29 cellular contexts compared by ENCODE assay signal in genomic region chr2:46026431-46026830, GRCh38.
"Had no signal": no experiment of that assay in that cellular context is flagged by ENCODE, and none has a peak within 500 bp of the region (broad histone marks: within the 10 kb centered on the region; RNA-seq: fewer than 3 reads in every experiment).

No MANE protein-coding gene starts in this region.

- H3K27me3 ChIP-seq: ascending aorta, cardiac muscle cell had no signal

- ATAC-seq: activated CD8-positive, alpha-beta T cell treated with anti-CD3 and anti-CD28 coated beads for 36 hours; activated naive CD8-positive, alpha-beta T cell treated with anti-CD3 and anti-CD28 coated beads, Interleukin-2, amount 50 U/mL, for 24 hours; activated T-cell treated with anti-CD3 and anti-CD28 coated beads, Interleukin-2, amount 50 U/mL, for 4 hours; activated T-cell treated with anti-CD3 and anti-CD28 coated beads, Interleukin-2, amount 50 U/mL, for 72 hours had no signal

- H3K9me3 ChIP-seq: ascending aorta had no signal

- H3K36me3 ChIP-seq: ascending aorta, cardiac muscle cell had no signal

- H3K27ac ChIP-seq: ascending aorta, cardiac muscle cell had no signal

- FAIRE-seq: bronchial epithelial cell, colon, TTC549 had no signal

- DNase-seq: activated B cell treated with CpG ODN at 0.5 μM for 24 hours; activated CD4-positive, alpha-beta memory T cell treated with anti-CD3 and anti-CD28 coated beads for 36 hours; activated CD4-positive, alpha-beta T cell treated with anti-CD3 and anti-CD28 coated beads for 4 hours; activated CD4-positive, alpha-beta T cell treated with anti-CD3 and anti-CD28 coated beads, Interleukin-2, amount 10 ng/mL, durations not matched to agents 24 days and 14 days; activated CD4-positive, alpha-beta T cell treated with anti-CD3 and anti-CD28 coated beads, Interleukin-2, amount 50 U/mL, for 1 hour; activated CD4-positive, alpha-beta T cell treated with anti-CD3 and anti-CD28 coated beads, Interleukin-2, amount 50 U/mL, for 4 hours; activated CD4-positive, CD25-positive, alpha-beta regulatory T cell treated with anti-CD3 and anti-CD28 coated beads, Interleukin-2, amount 50 U/mL, for 72 hours; activated CD8-positive, alpha-beta memory T cell treated with anti-CD3 and anti-CD28 coated beads, Interleukin-2, amount 50 U/mL, for 4 hours; activated CD8-positive, alpha-beta T cell treated with anti-CD3 and anti-CD28 coated beads for 36 hours; activated effector memory CD4-positive, alpha-beta T cell treated with Interleukin-2 at 50 U/mL for 16 hours; activated gamma-delta T cell; activated naive CD4-positive, alpha-beta T cell treated with anti-CD3 and anti-CD28 coated beads, Interleukin-2, amount 10 ng/mL, durations not matched to agents 7 days and 5 days; activated naive CD4-positive, alpha-beta T cell treated with Interleukin-2 at 50 U/mL for 16 hours; activated naive CD8-positive, alpha-beta T cell treated with anti-CD3 and anti-CD28 coated beads, Interleukin-2, amount 10 ng/mL, durations not matched to agents 7 days and 5 days; activated naive CD8-positive, alpha-beta T cell treated with anti-CD3 and anti-CD28 coated beads, Interleukin-2, amount 50 U/mL, for 24 hours; activated T-cell treated with anti-CD3 and anti-CD28 coated beads for 4 hours; activated T-cell treated with anti-CD3 and anti-CD28 coated beads, Interleukin-2, amount 50 U/mL, for 1 hour; activated T-cell treated with anti-CD3 and anti-CD28 coated beads, Interleukin-2, amount 50 U/mL, for 4 hours; activated T-cell treated with anti-CD3 and anti-CD28 coated beads, Interleukin-2, amount 50 U/mL, for 72 hours; amygdala; anterior cingulate cortex; central memory CD4-positive, alpha-beta T cell; T-helper 2 cell; T-helper 9 cell had no signal

- H3K4me3 ChIP-seq: ascending aorta, cardiac muscle cell had no signal
